Comparison of ENCODE assay signal across 11 cellular contexts in the genomic region with DNA sequence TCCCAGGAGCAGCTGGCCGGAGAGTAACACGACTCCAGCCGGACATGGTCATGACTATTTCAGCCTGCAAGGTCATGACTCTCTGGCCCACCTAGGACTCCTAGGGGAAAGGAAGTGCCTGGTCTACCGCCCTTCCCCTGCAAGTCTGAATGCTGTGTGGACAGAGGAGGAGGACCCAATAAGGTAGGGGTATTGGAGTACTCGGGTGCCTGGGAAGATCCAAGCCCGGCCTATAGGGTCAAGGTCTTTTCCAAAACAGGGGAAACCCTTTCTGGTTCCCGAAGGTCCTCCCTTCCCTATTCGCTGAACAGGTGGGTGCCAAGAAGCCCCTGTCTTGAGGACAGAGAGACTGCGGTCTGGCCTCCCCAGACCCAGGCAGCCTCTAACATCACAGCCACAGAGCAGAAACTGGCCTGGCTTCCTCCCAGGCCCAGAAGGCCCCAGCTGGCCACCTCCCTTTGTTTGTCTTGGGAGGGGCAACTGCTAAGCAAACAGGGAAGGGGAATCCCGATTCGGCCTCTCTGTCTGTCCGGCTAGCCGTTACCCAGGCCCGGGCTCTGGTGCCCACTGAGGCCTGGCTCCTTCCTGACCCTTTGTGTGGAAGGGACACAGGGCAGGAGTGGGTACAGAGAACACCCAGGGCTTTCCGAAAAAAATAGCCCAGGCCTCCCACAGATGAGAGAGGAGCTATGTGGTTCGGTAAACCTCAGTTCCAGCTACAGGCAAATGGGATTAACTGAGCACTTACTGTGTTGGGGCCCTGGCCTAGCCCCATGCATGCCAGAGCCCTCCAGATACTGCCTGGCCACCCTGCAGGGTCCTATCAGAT. TPM values are rescaled to one million over a fixed set of nuclear protein-coding genes. Genes with fewer than 3 reads are reported as not detected.
DNase-seq lines count a peak whose midpoint lies in the region; ATAC-seq and TF ChIP-seq lines count a peak whose summit lies in the region.
"Had no signal": no experiment of that assay in that cellular context is flagged by ENCODE, and none has a peak within 500 bp of the region (broad histone marks: within the 10 kb centered on the region; RNA-seq: fewer than 3 reads in every experiment).

No MANE protein-coding gene starts in this region.

- H3K9me3 Mint-ChIP-seq in activated naive CD8-positive, alpha-beta T cell treated with anti-CD3 and anti-CD28 coated beads, Interleukin-2, amount 50 U/mL, for 24 hours = peaks cover 4% of the 10 kb centered on the region

- H3K27ac ChIP-seq in lower lobe of right lung = peak overlapping the region; percentile 79
- H3K27ac ChIP-seq in thoracic aorta = peak overlapping the region; percentile 49 to 83

- no peak overlapping the region for H3K4me3 ChIP-seq in choroid plexus epithelial cell (ENCODE audit: low read depth, low read length)
- H3K4me3 ChIP-seq in lower lobe of right lung = no peak overlapping the region
- no peak overlapping the region for H3K4me3 ChIP-seq in thoracic aorta

- no peaks in the 10 kb centered on the region for H3K36me3 ChIP-seq in lower lobe of right lung
- H3K36me3 ChIP-seq in thoracic aorta = no peaks in the 10 kb centered on the region

- DNase-seq in NCI-H2029 (lab: John Stamatoyannopoulos, UW) (peak; percentile 70), choroid plexus epithelial cell (ENCODE audit: low read depth) (peak; percentile 23), lower lobe of right lung (peak; percentile 70), thoracic aorta (ENCODE audit: low spot score) (no peak), NCI-H1417 treated with DMSO at 0.1 percent for 48 hours (lab: John Stamatoyannopoulos, UW) (no peak), SW480 (ENCODE audit: low spot score) (no peak), HK-2 (ENCODE audit: unreplicated experiment) (no peak)
- DNase-seq in activated naive CD8-positive, alpha-beta T cell treated with anti-CD3 and anti-CD28 coated beads, Interleukin-2, amount 50 U/mL, for 24 hours = no peak
- DNase-seq: activated CD8-positive, alpha-beta T cell treated with anti-CD3 and anti-CD28 coated beads, Interleukin-2, amount 10 ng/mL, durations not matched to agents 7 days and 5 days; head of caudate nucleus had no signal

- TF ChIP-seq CTCF in choroid plexus epithelial cell (conservative IDR thresholded peaks at IDR 0.05; ENCODE audit: low read depth, low read length) (no peak), lower lobe of right lung (IDR thresholded peaks at IDR 0.05) (no peak), thoracic aorta (IDR thresholded peaks at IDR 0.05) (no peak)

- H3K4me1 ChIP-seq in lower lobe of right lung = peaks cover 57% of the 10 kb centered on the region
- peaks cover 3 to 47% of the 10 kb centered on the region in 2 donors for H3K4me1 ChIP-seq in thoracic aorta (ENCODE audit: control insufficient read depth in 1 of 2, low read depth in 2 of 2)

- H3K27me3 ChIP-seq in lower lobe of right lung (ENCODE audit: low read depth) (no peaks in the 10 kb centered on the region), thoracic aorta (replicated peaks; ENCODE audit: insufficient read depth) (no peaks in the 10 kb centered on the region)

- intact Hi-C loops in lower lobe of right lung (cut with DNase I) = no loop called here

- peaks cover 6% of the 10 kb centered on the region for H3K36me3 Mint-ChIP-seq in activated naive CD8-positive, alpha-beta T cell treated with anti-CD3 and anti-CD28 coated beads, Interleukin-2, amount 50 U/mL, for 24 hours (ENCODE audit: low read depth)

- peaks cover 58% of the 10 kb centered on the region for H3K4me1 Mint-ChIP-seq in activated naive CD8-positive, alpha-beta T cell treated with anti-CD3 and anti-CD28 coated beads, Interleukin-2, amount 50 U/mL, for 24 hours

- peaks cover 2% of the 10 kb centered on the region for H3K27me3 Mint-ChIP-seq in activated naive CD8-positive, alpha-beta T cell treated with anti-CD3 and anti-CD28 coated beads, Interleukin-2, amount 50 U/mL, for 24 hours

- no peaks in the 10 kb centered on the region for H3K9me3 ChIP-seq in lower lobe of right lung
- no peaks in the 10 kb centered on the region for H3K9me3 ChIP-seq in thoracic aorta

- no peak overlapping the region for H3K4me3 Mint-ChIP-seq in activated naive CD8-positive, alpha-beta T cell treated with anti-CD3 and anti-CD28 coated beads, Interleukin-2, amount 50 U/mL, for 24 hours
- H3K4me3 Mint-ChIP-seq: activated CD8-positive, alpha-beta T cell treated with anti-CD3 and anti-CD28 coated beads, Interleukin-2, amount 10 ng/mL, durations not matched to agents 7 days and 5 days had no signal

- peak; percentile 65 to 76 for ATAC-seq in lower lobe of right lung
- ATAC-seq in thoracic aorta (ENCODE audit: insufficient number of reproducible peaks, low FRiP score, low read depth) = no peak
- ATAC-seq in activated naive CD8-positive, alpha-beta T cell treated with anti-CD3 and anti-CD28 coated beads, Interleukin-2, amount 50 U/mL, for 24 hours = no peak
- ATAC-seq: activated CD8-positive, alpha-beta T cell treated with anti-CD3 and anti-CD28 coated beads, Interleukin-2, amount 10 ng/mL, durations not matched to agents 7 days and 5 days had no signal

- no peak overlapping the region for H3K27ac Mint-ChIP-seq in activated naive CD8-positive, alpha-beta T cell treated with anti-CD3 and anti-CD28 coated beads, Interleukin-2, amount 50 U/mL, for 24 hours
- H3K27ac Mint-ChIP-seq: activated CD8-positive, alpha-beta T cell treated with anti-CD3 and anti-CD28 coated beads, Interleukin-2, amount 10 ng/mL, durations not matched to agents 7 days and 5 days had no signal

RNA-seq across cellular contexts. Expression of gene GRAMD1A, which starts 5.3 kb away (rescaled TPM):
- total RNA-seq in lower lobe of right lung (90.7 TPM), thoracic aorta (10 to 100 TPM; 42.9 to 83.5 TPM)

RNA-seq across cellular contexts. Expression of gene ZNF792, which starts 30.8 kb away (rescaled TPM):
- total RNA-seq in lower lobe of right lung (12.1 TPM), thoracic aorta (1 to 10 TPM; 5.5 to 8.5 TPM)

RNA-seq across cellular contexts. Expression of gene SCN1B, which starts 35.4 kb away (rescaled TPM):
- 9.8 TPM for total RNA-seq in lower lobe of right lung
- 10 to 100 TPM; 25.1 to 26.0 TPM for total RNA-seq in thoracic aorta

RNA-seq across cellular contexts. Expression of gene HPN, which starts 46.7 kb away (rescaled TPM):
- total RNA-seq in lower lobe of right lung (28.1 TPM), thoracic aorta (1 to 10 TPM in 1 of 2 donors, under 1 TPM in 1; 0.35 to 5.4 TPM)
- total RNA-seq: activated CD8-positive, alpha-beta T cell treated with anti-CD3 and anti-CD28 coated beads, Interleukin-2, amount 10 ng/mL, durations not matched to agents 7 days and 5 days; RPMI7951 had no signal

Comparison
In these comparisons a context has a peak if more than half of its experiments do, and no peak if none do; other contexts are left out.
1. DNase-seq: peak in NCI-H2029 (single experiment), choroid plexus epithelial cell (single experiment) and lower lobe of right lung (single experiment); none in thoracic aorta (single experiment), NCI-H1417 treated with DMSO at 0.1 percent for 48 hours (single experiment), activated naive CD8-positive, alpha-beta T cell treated with anti-CD3 and anti-CD28 coated beads, Interleukin-2, amount 50 U/mL, for 24 hours (single experiment), SW480 (single experiment) and HK-2 (single experiment).
2. ATAC-seq: peak in lower lobe of right lung (2 of 2); none in thoracic aorta (single experiment) and activated naive CD8-positive, alpha-beta T cell treated with anti-CD3 and anti-CD28 coated beads, Interleukin-2, amount 50 U/mL, for 24 hours (single experiment).